In genomic region chr3:187849255-187849654, GRCh38 we compare ENCODE assay signal across 23 cellular contexts.
"Had no signal": no experiment of that assay in that cellular context is flagged by ENCODE, and none has a peak within 500 bp of the region (broad histone marks: within the 10 kb centered on the region; RNA-seq: fewer than 3 reads in every experiment).

No MANE protein-coding gene starts in this region.

- H3K4me1 Mint-ChIP-seq: activated B cell treated with CpG ODN at 0.5 μM for 24 hours, naive B cell, neural crest cell had no signal

- H3K27ac ChIP-seq: gastrocnemius medialis, upper lobe of right lung had no signal

- H3K27me3 Mint-ChIP-seq: activated B cell treated with CpG ODN at 0.5 μM for 24 hours; activated naive CD8-positive, alpha-beta T cell; stimulated activated naive CD8-positive, alpha-beta T cell treated with anti-CD3 and anti-CD28 coated beads, Interleukin-15, Interleukin-2, amounts not matched to agents 100 ng/mL and 50 ng/mL, for 24 hours had no signal

- H3K27ac Mint-ChIP-seq: activated B cell treated with CpG ODN at 0.5 μM for 24 hours; activated naive CD8-positive, alpha-beta T cell; activated T-cell treated with anti-CD3 and anti-CD28 coated beads, Interleukin-2, amount 50 U/mL, for 72 hours; mesothelial cell of epicardium; stimulated activated effector memory CD8-positive, alpha-beta T cell treated with anti-CD3 and anti-CD28 coated beads, Interleukin-12 subunit alpha, Interleukin-12 subunit beta, amount 100 ng/mL, for 72 hours; stimulated activated naive CD8-positive, alpha-beta T cell treated with anti-CD3 and anti-CD28 coated beads, Interleukin-15, Interleukin-2, amounts not matched to agents 100 ng/mL and 50 ng/mL, for 24 hours; T-helper 1 cell treated with Interleukin-12 subunit alpha and Interleukin-12 subunit beta and Interleukin-4 antibody, amounts not matched to agents 30 μg/mL and 1 μg/mL, for 36 hours had no signal

- H3K4me3 ChIP-seq: gastrocnemius medialis, left lung, upper lobe of right lung had no signal

- H3K36me3 ChIP-seq: gastrocnemius medialis, left lung, upper lobe of right lung had no signal

- DNase-seq: activated B cell treated with CpG ODN at 0.5 μM for 24 hours; activated naive CD4-positive, alpha-beta T cell treated with Interleukin-2 at 50 U/mL for 16 hours; activated T-cell treated with anti-CD3 and anti-CD28 coated beads for 4 hours; activated T-cell treated with anti-CD3 and anti-CD28 coated beads, Interleukin-2, amount 50 U/mL, for 72 hours; anterior cingulate cortex; dermis blood vessel endothelial cell; effector CD4-positive, alpha-beta T cell; gastrocnemius medialis; glutamatergic neuron; left lung; naive B cell; occipital lobe; right cardiac atrium; stimulated activated CD4-positive, alpha-beta T cell treated with anti-CD3 and anti-CD28 coated beads, Interleukin-12 subunit alpha, Interleukin-12 subunit beta, amount 100 ng/mL, for 4 hours; stimulated activated CD4-positive, alpha-beta T cell treated with anti-CD3 and anti-CD28 coated beads, Interleukin-4, amount 100 ng/mL, for 24 hours; T1000; upper lobe of right lung had no signal

- ATAC-seq: activated T-cell treated with anti-CD3 and anti-CD28 coated beads, Interleukin-2, amount 50 U/mL, for 72 hours; gastrocnemius medialis; right cardiac atrium; stimulated activated effector memory CD8-positive, alpha-beta T cell treated with anti-CD3 and anti-CD28 coated beads, Interleukin-12 subunit alpha, Interleukin-12 subunit beta, amount 100 ng/mL, for 72 hours had no signal

- H3K27me3 ChIP-seq: gastrocnemius medialis, left lung, upper lobe of right lung had no signal

- H3K36me3 Mint-ChIP-seq: mesothelial cell of epicardium; naive B cell; stimulated activated effector memory CD8-positive, alpha-beta T cell treated with anti-CD3 and anti-CD28 coated beads, Interleukin-12 subunit alpha, Interleukin-12 subunit beta, amount 100 ng/mL, for 72 hours had no signal

- H3K4me1 ChIP-seq: gastrocnemius medialis, upper lobe of right lung had no signal

- H3K9me3 ChIP-seq: gastrocnemius medialis, upper lobe of right lung had no signal

- H3K4me3 Mint-ChIP-seq: activated B cell treated with CpG ODN at 0.5 μM for 24 hours; activated naive CD8-positive, alpha-beta T cell; activated T-cell treated with anti-CD3 and anti-CD28 coated beads, Interleukin-2, amount 50 U/mL, for 72 hours; mesothelial cell of epicardium; naive B cell; neural crest cell; stimulated activated effector memory CD8-positive, alpha-beta T cell treated with anti-CD3 and anti-CD28 coated beads, Interleukin-12 subunit alpha, Interleukin-12 subunit beta, amount 100 ng/mL, for 72 hours; stimulated activated naive CD8-positive, alpha-beta T cell treated with anti-CD3 and anti-CD28 coated beads, Interleukin-15, Interleukin-2, amounts not matched to agents 100 ng/mL and 50 ng/mL, for 24 hours; T-helper 1 cell treated with Interleukin-12 subunit alpha and Interleukin-12 subunit beta and Interleukin-4 antibody, amounts not matched to agents 30 μg/mL and 1 μg/mL, for 36 hours had no signal
